1 cellular context compared by ENCODE assay signal in the genomic region with DNA sequence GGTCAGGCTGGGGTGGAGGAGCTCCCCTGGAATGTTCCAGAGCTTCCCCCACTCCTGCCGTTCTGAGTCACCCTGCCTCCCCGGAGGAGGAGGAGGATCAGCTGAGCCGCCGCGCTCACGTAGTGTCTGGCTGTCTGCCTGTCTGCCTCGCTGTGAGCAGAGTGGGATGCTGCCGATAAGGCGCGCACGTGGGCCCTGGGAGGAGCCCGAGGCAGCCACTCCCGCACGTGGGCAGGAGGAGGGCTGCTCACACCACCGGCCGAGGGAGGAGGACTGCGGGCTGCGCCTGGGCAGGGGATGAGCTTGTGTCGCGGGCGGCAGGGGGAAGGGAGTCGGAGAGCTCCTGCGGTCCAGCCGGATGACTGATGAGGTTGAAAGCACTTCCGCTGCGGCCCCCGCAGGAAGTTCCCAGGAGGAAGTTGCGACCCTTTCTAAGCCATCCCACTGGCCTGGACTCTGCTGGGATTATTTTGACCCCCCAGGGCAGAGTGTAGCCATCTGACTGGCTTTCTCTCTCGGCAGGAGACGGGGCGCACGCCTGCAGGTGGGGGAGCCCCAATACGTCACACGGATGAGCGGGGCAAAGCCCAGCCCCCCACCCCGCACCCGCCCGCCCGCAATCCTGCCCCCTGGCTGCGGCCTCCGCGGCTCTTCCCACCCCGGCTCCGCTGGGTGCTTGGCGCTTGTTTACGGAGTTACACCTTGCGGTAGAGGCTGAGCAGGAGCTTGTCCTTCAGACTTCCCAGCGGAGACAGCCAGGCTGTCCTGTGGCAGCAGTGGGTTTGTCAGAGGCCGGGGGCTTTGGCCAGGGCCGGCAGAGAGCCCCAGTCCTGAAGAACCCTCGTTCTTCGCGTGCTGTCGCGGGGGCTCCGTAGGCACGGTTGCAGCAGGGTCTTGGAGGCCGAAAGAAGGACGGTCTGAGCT.
TF ChIP-seq lines count a peak whose summit lies in the region.

No MANE protein-coding gene starts in this region.

TF ChIP-seq in PFSK-1, 5 proteins besides CTCF, POLR2A, EP300 and RAD21:
- TF ChIP-seq REST (IDR thresholded peaks at IDR 0.05; ENCODE audit: insufficient read depth in 1 of 2, low read depth in 2 of 2, low read length in 2 of 2) (no peak), TAF1 (IDR thresholded peaks at IDR 0.05; ENCODE audit: borderline replicate concordance, insufficient read depth, low read length) (peak; percentile 31; the same call in 1 of the 2 replicates), POLR2AphosphoS5 (IDR thresholded peaks at IDR 0.05; ENCODE audit: low read depth, low read length) (peak; percentile 69), FOXP2 (optimal IDR thresholded peaks at IDR 0.05; ENCODE audit: borderline replicate concordance, extremely low read depth, extremely low read length, insufficient read depth) (no peak), SIN3A (IDR thresholded peaks at IDR 0.05; ENCODE audit: borderline replicate concordance, insufficient read depth, low read length) (0 out of 2 replicates have a peak, but pooled peaks have one; percentile 27)
